In genomic region chr15:69060041-69060481, GRCh38 we compare ENCODE assay signal across 15 cellular contexts. TPM values are rescaled to one million over a fixed set of nuclear protein-coding genes. Genes with fewer than 3 reads are reported as not detected.
DNase-seq lines count a peak whose midpoint lies in the region; ATAC-seq and TF ChIP-seq lines count a peak whose summit lies in the region.
"Had no signal": no experiment of that assay in that cellular context is flagged by ENCODE, and none has a peak within 500 bp of the region (broad histone marks: within the 10 kb centered on the region; RNA-seq: fewer than 3 reads in every experiment).

No MANE protein-coding gene starts in this region.

- no peaks in the 10 kb centered on the region for H3K27me3 ChIP-seq in Peyer's patch
- no peaks in the 10 kb centered on the region for H3K27me3 ChIP-seq in right cardiac atrium (ENCODE audit: control insufficient read depth, insufficient read depth)
- H3K27me3 ChIP-seq in skeletal muscle tissue (ENCODE audit: control insufficient read depth in 3 of 3, insufficient read depth in 3 of 3, low read length in 3 of 3), result peaks cover 0 to 3% (median 0%) of the 10 kb centered on the region in 3 donors
- H3K27me3 ChIP-seq in upper lobe of left lung, result no peaks in the 10 kb centered on the region

- no peak overlapping the region for H3K4me3 Mint-ChIP-seq in HFFc6

- no peak for TF ChIP-seq POLR2A in Peyer's patch (IDR thresholded peaks at IDR 0.05)
- no peak for TF ChIP-seq POLR2A in upper lobe of left lung (IDR thresholded peaks at IDR 0.05)

- H3K4me1 ChIP-seq in Peyer's patch (peaks cover 0 to 13% (median 5%) of the 10 kb centered on the region in 4 donors), right cardiac atrium (ENCODE audit: control insufficient read depth, insufficient read depth, low read length) (no peaks in the 10 kb centered on the region), skeletal muscle tissue (ENCODE audit: control insufficient read depth in 3 of 3, insufficient read depth in 3 of 3, low read length in 3 of 3) (peaks cover 12 to 17% (median 16%) of the 10 kb centered on the region in 3 donors), upper lobe of left lung (peaks cover 0 to 11% (median 8%) of the 10 kb centered on the region in 4 donors)

- H3K4me3 ChIP-seq in Peyer's patch (no peak overlapping the region), right cardiac atrium (ENCODE audit: low read length) (no peak overlapping the region), skeletal muscle tissue (ENCODE audit: low read length in 3 of 3) (no peak overlapping the region), upper lobe of left lung (no peak overlapping the region)

- no peaks in the 10 kb centered on the region for H3K9me3 Mint-ChIP-seq in HFFc6

- no peaks in the 10 kb centered on the region for H3K36me3 Mint-ChIP-seq in HFFc6 (ENCODE audit: low read depth)

- intact Hi-C loops in right cardiac atrium (cut with DNase I), result loop anchor here in 3 of 4 donors (5.0 to 10.0 kb wide), 2 partner anchors 167 to 205 kb away; no protein-coding TSS in a partner anchor

- 61% methylated on average over 6 of the region's 6 CpGs for WGBS in right cardiac atrium
- WGBS in upper lobe of left lung, 2 donors, result 74 to 80% methylated on average over 6 of the region's 6 CpGs

- H3K9me3 ChIP-seq in Peyer's patch, result no peaks in the 10 kb centered on the region
- no peaks in the 10 kb centered on the region for H3K9me3 ChIP-seq in right cardiac atrium (ENCODE audit: control insufficient read depth, low read length)
- H3K9me3 ChIP-seq in skeletal muscle tissue (ENCODE audit: control insufficient read depth in 3 of 3, low read length in 3 of 3), result no peaks in the 10 kb centered on the region
- no peaks in the 10 kb centered on the region for H3K9me3 ChIP-seq in upper lobe of left lung

- H3K4me1 Mint-ChIP-seq in HFFc6 (ENCODE audit: low read depth), result peaks cover 11% of the 10 kb centered on the region

- ATAC-seq in right cardiac atrium (peak; percentile 79), upper lobe of left lung (ENCODE audit: low FRiP score in 2 of 2) (no peak)

- TF ChIP-seq EP300 in upper lobe of left lung (IDR thresholded peaks at IDR 0.05), result no peak

- DNase-seq in NCI-H82 (lab: John Stamatoyannopoulos, UW) (peak; percentile 48), NCI-H82 treated with DMSO at 0.1 percent for 48 hours (lab: John Stamatoyannopoulos, UW; ENCODE audit: unreplicated experiment) (no peak), Peyer's patch (peak in 2 of 3 donors; percentile 82 to 84), right cardiac atrium (peak; percentile 46 to 77 (median 77)), upper lobe of left lung (no peak), NCI-H345 (lab: John Stamatoyannopoulos, UW) (no peak), HFFc6 (no peak)
- DNase-seq: EL; NCI-H1694; NCI-H510A treated with DMSO at 0.1 percent for 48 hours; occipital lobe; stimulated activated CD4-positive, alpha-beta T cell treated with anti-CD3 and anti-CD28 coated beads, Interleukin-12 subunit alpha, Interleukin-12 subunit beta, amount 100 ng/mL, for 4 hours had no signal

- H3K9ac ChIP-seq in skeletal muscle tissue (ENCODE audit: low read depth in 1 of 3, low read length in 3 of 3), result peak overlapping the region in 1 of 3 donors; percentile 50
- H3K9ac ChIP-seq: KMS-11 had no signal

- H3K27me3 Mint-ChIP-seq in HFFc6 (ENCODE audit: insufficient read depth), result peaks cover 11% of the 10 kb centered on the region

- TF ChIP-seq CTCF in Peyer's patch (IDR thresholded peaks at IDR 0.05), result peak in 1 of 6 experiments; percentile 8
- TF ChIP-seq CTCF in upper lobe of left lung (IDR thresholded peaks at IDR 0.05), result no peak
- TF ChIP-seq CTCF in HFFc6 (IDR thresholded peaks at IDR 0.05), result no peak

- H3K27ac ChIP-seq in Peyer's patch, result peak overlapping the region in 2 of 4 donors; percentile 5 to 60
- no peak overlapping the region for H3K27ac ChIP-seq in right cardiac atrium (ENCODE audit: low read length)
- H3K27ac ChIP-seq in skeletal muscle tissue (ENCODE audit: low read depth, low read length), result peak overlapping the region; percentile 43
- H3K27ac ChIP-seq in upper lobe of left lung, result no peak overlapping the region
- H3K27ac ChIP-seq: KMS-11, RWPE1 had no signal

- H3K36me3 ChIP-seq in Peyer's patch, result no peaks in the 10 kb centered on the region
- H3K36me3 ChIP-seq in skeletal muscle tissue (ENCODE audit: control insufficient read depth in 3 of 3, insufficient read depth in 3 of 3, low read length in 3 of 3), result no peaks in the 10 kb centered on the region
- H3K36me3 ChIP-seq in upper lobe of left lung, result no peaks in the 10 kb centered on the region

- no peak overlapping the region for H3K27ac Mint-ChIP-seq in HFFc6

RNA-seq across cellular contexts. Expression of gene NOX5, which starts 45.6 kb away (rescaled TPM):
- total RNA-seq in Peyer's patch (1 to 10 TPM in 1 of 4 donors, under 1 TPM in 1, not detected in 2; 0.13 to 5.0 TPM), right cardiac atrium (under 1 TPM in 3 of 4 donors, not detected in 1; 0.03 to 0.17 (median 0.06) TPM), skeletal muscle tissue (under 0.01 TPM), upper lobe of left lung (1 to 10 TPM in 2 of 6 donors, under 1 TPM in 2, not detected in 2; 0.20 to 5.7 (median 1.4) TPM)
- polyA plus RNA-seq in right cardiac atrium, result 0.09 TPM
- under 1 TPM; 0.19 to 0.77 (median 0.64) TPM for total RNA-seq in HFFc6 (2021; fragmentation: NEBNext Ultra II Directional; extraction: Animal tissue kit (Norgen Biotek cat#: 25700))

Comparison
In these comparisons a context has a peak if more than half of its experiments do, and no peak if none do; other contexts are left out.
1. DNase-seq: peak in NCI-H82 (single experiment), Peyer's patch (2 of 3) and right cardiac atrium (3 of 3); none in NCI-H82 treated with DMSO at 0.1 percent for 48 hours (single experiment), upper lobe of left lung (0 of 2), NCI-H345 (single experiment) and HFFc6 (single experiment).
2. ATAC-seq: peak in right cardiac atrium (2 of 2); none in upper lobe of left lung (0 of 2).